1 cellular context compared by ENCODE assay signal in the genomic region with DNA sequence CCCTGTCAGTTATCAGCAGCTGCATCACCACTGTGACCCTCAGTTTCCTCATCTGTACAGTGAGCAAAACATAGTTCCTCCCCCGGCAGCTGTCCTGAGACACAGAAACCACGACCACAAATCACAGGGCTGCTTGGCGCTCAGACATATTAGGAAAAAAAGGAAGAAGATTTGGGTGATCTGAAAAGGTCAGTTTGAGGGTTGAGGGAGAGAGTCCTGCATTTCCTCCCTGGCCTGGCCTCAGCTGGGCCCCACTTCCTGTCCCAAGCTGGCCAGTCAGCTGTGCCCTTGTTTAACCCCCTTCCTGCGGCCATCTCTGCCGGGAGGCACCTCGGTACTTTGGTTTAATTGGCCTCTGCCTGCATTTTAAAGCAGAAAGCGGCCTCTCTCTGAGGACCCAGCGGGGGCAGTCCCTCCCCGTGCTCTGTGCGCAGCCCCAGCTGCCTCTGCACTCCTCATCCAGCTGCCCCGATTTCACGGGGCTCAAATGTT.
TF ChIP-seq lines count a peak whose summit lies in the region.

No MANE protein-coding gene starts in this region.

TF ChIP-seq in K562, 482 proteins besides CTCF, POLR2A, EP300 and RAD21 (continued from another document and continues in another):
- TF ChIP-seq, protein P1, sequence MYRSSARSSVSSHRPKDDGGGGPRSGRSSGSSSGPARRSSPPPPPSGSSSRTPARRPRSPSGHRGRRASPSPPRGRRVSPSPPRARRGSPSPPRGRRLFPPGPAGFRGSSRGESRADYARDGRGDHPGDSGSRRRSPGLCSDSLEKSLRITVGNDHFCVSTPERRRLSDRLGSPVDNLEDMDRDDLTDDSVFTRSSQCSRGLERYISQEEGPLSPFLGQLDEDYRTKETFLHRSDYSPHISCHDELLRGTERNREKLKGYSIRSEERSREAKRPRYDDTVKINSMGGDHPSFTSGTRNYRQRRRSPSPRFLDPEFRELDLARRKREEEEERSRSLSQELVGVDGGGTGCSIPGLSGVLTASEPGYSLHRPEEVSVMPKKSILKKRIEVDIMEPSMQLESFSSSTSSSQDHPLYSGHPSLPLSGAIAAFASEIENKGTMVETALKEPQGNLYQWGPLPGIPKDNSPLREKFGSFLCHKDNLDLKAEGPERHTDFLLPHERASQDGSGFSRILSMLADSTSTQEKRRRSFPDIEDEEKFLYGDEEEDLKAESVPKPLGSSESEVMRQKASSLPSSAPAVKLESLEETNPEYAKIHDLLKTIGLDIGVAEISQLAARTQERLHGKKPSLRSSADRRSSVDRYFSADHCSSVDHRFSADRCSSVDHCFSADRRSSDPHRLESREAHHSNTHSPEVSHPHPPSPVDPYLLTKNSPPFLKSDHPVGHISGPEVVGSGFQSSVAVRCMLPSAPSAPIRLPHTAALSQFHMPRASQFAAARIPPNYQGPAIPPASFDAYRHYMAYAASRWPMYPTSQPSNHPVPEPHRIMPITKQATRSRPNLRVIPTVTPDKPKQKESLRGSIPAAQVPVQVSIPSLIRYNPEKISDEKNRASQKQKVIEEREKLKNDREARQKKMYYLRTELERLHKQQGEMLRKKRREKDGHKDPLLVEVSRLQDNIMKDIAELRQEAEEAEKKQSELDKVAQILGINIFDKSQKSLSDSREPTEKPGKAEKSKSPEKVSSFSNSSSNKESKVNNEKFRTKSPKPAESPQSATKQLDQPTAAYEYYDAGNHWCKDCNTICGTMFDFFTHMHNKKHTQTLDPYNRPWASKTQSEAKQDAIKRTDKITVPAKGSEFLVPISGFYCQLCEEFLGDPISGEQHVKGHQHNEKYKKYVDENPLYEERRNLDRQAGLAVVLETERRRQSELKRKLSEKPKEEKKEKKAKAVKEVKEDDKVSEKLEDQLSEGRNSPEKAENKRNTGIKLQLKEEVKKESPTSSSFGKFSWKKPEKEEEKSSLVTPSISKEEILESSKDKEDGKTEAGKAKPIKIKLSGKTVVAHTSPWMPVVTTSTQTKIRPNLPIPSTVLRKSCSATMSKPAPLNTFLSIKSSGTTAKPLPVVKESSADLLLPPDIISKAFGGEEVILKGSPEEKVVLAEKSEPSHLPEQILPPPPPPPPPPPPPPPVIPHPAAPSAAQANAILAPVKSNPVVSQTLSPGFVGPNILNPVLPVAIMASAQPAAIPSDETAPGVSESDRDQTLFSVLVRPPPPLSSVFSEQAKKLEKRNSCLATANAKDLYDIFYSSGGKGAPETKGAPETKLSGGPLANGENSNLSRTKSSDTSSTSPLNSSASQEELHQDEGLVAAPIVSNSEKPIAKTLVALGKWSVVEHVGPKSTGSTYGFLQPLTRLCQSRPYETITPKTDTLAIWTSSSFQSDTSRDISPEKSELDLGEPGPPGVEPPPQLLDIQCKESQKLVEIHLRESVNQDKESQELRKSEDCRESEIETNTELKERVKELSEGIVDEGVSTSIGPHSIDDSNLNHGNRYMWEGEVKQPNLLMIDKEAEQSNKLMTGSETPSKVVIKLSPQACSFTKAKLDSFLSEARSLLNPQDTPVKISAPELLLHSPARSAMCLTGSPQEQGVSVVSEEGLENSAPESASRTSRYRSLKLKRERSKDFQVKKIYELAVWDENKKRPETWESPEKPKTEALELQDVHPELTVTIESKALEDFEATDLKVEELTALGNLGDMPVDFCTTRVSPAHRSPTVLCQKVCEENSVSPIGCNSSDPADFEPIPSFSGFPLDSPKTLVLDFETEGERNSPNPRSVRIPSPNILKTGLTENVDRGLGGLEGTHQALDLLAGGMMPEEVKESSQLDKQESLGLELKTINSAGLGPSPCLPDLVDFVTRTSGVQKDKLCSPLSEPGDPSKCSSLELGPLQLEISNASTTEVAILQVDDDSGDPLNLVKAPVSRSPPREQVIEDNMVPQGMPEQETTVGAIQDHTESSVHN (IDR thresholded peaks at IDR 0.05; ENCODE audit: borderline replicate concordance in 1 of 2, low read depth in 1 of 2), result peak in 1 of 2 experiments; percentile 69; a peak in 2 of 4 replicates
- TF ChIP-seq ZZZ3 (IDR thresholded peaks at IDR 0.05), result no peak
- TF ChIP-seq SREBF1 (IDR thresholded peaks at IDR 0.05; ENCODE audit: borderline replicate concordance, low read depth, low read length), result no peak
- 0 out of 4 replicates have a peak, but pooled peaks of 1 of the 2 experiments have one; percentile 43 for TF ChIP-seq ETV6 (IDR thresholded peaks at IDR 0.05; ENCODE audit: borderline replicate concordance in 1 of 2, low read depth in 2 of 2, low read length in 1 of 2)
- TF ChIP-seq ETV6 (CRISPR knock-in tag; IDR thresholded peaks at IDR 0.05; ENCODE audit: borderline replicate concordance), result no peak
- TF ChIP-seq, protein P2, sequence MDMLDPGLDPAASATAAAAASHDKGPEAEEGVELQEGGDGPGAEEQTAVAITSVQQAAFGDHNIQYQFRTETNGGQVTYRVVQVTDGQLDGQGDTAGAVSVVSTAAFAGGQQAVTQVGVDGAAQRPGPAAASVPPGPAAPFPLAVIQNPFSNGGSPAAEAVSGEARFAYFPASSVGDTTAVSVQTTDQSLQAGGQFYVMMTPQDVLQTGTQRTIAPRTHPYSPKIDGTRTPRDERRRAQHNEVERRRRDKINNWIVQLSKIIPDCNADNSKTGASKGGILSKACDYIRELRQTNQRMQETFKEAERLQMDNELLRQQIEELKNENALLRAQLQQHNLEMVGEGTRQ (CRISPR knock-in tag; IDR thresholded peaks at IDR 0.05), result no peak
- TF ChIP-seq, protein P3, sequence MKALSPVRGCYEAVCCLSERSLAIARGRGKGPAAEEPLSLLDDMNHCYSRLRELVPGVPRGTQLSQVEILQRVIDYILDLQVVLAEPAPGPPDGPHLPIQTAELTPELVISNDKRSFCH (CRISPR knock-in tag; IDR thresholded peaks at IDR 0.05), result no peak
- TF ChIP-seq, protein P3 (tag; IDR thresholded peaks at IDR 0.05), result peak; percentile 83
- no peak for TF ChIP-seq TEAD1 (CRISPR knock-in tag; IDR thresholded peaks at IDR 0.05)
- TF ChIP-seq, protein P4, sequence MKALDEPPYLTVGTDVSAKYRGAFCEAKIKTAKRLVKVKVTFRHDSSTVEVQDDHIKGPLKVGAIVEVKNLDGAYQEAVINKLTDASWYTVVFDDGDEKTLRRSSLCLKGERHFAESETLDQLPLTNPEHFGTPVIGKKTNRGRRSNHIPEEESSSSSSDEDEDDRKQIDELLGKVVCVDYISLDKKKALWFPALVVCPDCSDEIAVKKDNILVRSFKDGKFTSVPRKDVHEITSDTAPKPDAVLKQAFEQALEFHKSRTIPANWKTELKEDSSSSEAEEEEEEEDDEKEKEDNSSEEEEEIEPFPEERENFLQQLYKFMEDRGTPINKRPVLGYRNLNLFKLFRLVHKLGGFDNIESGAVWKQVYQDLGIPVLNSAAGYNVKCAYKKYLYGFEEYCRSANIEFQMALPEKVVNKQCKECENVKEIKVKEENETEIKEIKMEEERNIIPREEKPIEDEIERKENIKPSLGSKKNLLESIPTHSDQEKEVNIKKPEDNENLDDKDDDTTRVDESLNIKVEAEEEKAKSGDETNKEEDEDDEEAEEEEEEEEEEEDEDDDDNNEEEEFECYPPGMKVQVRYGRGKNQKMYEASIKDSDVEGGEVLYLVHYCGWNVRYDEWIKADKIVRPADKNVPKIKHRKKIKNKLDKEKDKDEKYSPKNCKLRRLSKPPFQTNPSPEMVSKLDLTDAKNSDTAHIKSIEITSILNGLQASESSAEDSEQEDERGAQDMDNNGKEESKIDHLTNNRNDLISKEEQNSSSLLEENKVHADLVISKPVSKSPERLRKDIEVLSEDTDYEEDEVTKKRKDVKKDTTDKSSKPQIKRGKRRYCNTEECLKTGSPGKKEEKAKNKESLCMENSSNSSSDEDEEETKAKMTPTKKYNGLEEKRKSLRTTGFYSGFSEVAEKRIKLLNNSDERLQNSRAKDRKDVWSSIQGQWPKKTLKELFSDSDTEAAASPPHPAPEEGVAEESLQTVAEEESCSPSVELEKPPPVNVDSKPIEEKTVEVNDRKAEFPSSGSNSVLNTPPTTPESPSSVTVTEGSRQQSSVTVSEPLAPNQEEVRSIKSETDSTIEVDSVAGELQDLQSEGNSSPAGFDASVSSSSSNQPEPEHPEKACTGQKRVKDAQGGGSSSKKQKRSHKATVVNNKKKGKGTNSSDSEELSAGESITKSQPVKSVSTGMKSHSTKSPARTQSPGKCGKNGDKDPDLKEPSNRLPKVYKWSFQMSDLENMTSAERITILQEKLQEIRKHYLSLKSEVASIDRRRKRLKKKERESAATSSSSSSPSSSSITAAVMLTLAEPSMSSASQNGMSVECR (CRISPR knock-in tag; IDR thresholded peaks at IDR 0.05), result no peak
- TF ChIP-seq, protein P5, sequence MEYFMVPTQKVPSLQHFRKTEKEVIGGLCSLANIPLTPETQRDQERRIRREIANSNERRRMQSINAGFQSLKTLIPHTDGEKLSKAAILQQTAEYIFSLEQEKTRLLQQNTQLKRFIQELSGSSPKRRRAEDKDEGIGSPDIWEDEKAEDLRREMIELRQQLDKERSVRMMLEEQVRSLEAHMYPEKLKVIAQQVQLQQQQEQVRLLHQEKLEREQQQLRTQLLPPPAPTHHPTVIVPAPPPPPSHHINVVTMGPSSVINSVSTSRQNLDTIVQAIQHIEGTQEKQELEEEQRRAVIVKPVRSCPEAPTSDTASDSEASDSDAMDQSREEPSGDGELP (CRISPR knock-in tag; IDR thresholded peaks at IDR 0.05; ENCODE audit: borderline replicate concordance), result peak; percentile 90
- no peak for TF ChIP-seq KLF13 (tag; IDR thresholded peaks at IDR 0.05; ENCODE audit: borderline replicate concordance, low read depth)
- 0 out of 4 replicates have a peak, but pooled peaks of 1 of the 2 experiments have one; percentile 16 for TF ChIP-seq NRF1 (conservative IDR thresholded peaks at IDR 0.05 in 1 of 2, IDR thresholded peaks at IDR 0.05 in 1 of 2)
- TF ChIP-seq ZNF785 (CRISPR knock-in tag; IDR thresholded peaks at IDR 0.05), result no peak
- TF ChIP-seq ZNF347 (CRISPR knock-in tag; IDR thresholded peaks at IDR 0.05; ENCODE audit: low read depth), result no peak
- TF ChIP-seq ILK (tag; IDR thresholded peaks at IDR 0.05; ENCODE audit: borderline replicate concordance, low read depth), result no peak
- TF ChIP-seq, protein P6, sequence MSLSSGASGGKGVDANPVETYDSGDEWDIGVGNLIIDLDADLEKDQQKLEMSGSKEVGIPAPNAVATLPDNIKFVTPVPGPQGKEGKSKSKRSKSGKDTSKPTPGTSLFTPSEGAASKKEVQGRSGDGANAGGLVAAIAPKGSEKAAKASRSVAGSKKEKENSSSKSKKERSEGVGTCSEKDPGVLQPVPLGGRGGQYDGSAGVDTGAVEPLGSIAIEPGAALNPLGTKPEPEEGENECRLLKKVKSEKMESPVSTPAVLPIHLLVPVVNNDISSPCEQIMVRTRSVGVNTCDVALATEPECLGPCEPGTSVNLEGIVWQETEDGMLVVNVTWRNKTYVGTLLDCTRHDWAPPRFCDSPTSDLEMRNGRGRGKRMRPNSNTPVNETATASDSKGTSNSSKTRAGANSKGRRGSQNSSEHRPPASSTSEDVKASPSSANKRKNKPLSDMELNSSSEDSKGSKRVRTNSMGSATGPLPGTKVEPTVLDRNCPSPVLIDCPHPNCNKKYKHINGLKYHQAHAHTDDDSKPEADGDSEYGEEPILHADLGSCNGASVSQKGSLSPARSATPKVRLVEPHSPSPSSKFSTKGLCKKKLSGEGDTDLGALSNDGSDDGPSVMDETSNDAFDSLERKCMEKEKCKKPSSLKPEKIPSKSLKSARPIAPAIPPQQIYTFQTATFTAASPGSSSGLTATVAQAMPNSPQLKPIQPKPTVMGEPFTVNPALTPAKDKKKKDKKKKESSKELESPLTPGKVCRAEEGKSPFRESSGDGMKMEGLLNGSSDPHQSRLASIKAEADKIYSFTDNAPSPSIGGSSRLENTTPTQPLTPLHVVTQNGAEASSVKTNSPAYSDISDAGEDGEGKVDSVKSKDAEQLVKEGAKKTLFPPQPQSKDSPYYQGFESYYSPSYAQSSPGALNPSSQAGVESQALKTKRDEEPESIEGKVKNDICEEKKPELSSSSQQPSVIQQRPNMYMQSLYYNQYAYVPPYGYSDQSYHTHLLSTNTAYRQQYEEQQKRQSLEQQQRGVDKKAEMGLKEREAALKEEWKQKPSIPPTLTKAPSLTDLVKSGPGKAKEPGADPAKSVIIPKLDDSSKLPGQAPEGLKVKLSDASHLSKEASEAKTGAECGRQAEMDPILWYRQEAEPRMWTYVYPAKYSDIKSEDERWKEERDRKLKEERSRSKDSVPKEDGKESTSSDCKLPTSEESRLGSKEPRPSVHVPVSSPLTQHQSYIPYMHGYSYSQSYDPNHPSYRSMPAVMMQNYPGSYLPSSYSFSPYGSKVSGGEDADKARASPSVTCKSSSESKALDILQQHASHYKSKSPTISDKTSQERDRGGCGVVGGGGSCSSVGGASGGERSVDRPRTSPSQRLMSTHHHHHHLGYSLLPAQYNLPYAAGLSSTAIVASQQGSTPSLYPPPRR (CRISPR knock-in tag; IDR thresholded peaks at IDR 0.05; ENCODE audit: borderline replicate concordance), result no peak
- TF ChIP-seq NR3C1 (CRISPR knock-in tag; IDR thresholded peaks at IDR 0.05), result no peak
- no peak for TF ChIP-seq HCFC1 (IDR thresholded peaks at IDR 0.05; ENCODE audit: low read depth, low read length)
- no peak for TF ChIP-seq COPS2 (conservative IDR thresholded peaks at IDR 0.05)
- peak; percentile 84 for TF ChIP-seq GABPA (tag; conservative IDR thresholded peaks at IDR 0.05; ENCODE audit: low read depth)
- TF ChIP-seq ZBTB17 (CRISPR knock-in tag; IDR thresholded peaks at IDR 0.05), result no peak
- TF ChIP-seq, protein P7, sequence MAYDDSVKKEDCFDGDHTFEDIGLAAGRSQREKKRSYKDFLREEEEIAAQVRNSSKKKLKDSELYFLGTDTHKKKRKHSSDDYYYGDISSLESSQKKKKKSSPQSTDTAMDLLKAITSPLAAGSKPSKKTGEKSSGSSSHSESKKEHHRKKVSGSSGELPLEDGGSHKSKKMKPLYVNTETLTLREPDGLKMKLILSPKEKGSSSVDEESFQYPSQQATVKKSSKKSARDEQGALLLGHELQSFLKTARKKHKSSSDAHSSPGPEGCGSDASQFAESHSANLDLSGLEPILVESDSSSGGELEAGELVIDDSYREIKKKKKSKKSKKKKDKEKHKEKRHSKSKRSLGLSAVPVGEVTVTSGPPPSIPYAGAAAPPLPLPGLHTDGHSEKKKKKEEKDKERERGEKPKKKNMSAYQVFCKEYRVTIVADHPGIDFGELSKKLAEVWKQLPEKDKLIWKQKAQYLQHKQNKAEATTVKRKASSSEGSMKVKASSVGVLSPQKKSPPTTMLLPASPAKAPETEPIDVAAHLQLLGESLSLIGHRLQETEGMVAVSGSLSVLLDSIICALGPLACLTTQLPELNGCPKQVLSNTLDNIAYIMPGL (CRISPR knock-in tag; IDR thresholded peaks at IDR 0.05), result no peak
